Comparison of ENCODE assay signal across 23 cellular contexts in genomic region chr20:1964061-1964460, GRCh38. TPM values are rescaled to one million over a fixed set of nuclear protein-coding genes. Genes with fewer than 3 reads are reported as not detected.
"Had no signal": no experiment of that assay in that cellular context is flagged by ENCODE, and none has a peak within 500 bp of the region (broad histone marks: within the 10 kb centered on the region; RNA-seq: fewer than 3 reads in every experiment).

No MANE protein-coding gene starts in this region.

- H3K27me3 ChIP-seq: testis had no signal

- H3K4me3 ChIP-seq: testis had no signal

- H3K9me3 Mint-ChIP-seq: activated CD4-positive, alpha-beta T cell treated with anti-CD3 and anti-CD28 coated beads, Interleukin-2, amount 10 ng/mL, durations not matched to agents 24 days and 14 days; activated naive CD4-positive, alpha-beta T cell treated with anti-CD3 and anti-CD28 coated beads, Interleukin-2, amount 50 U/mL, for 72 hours; central memory CD8-positive, alpha-beta T cell; dendritic cell treated with granulocyte-macrophage colony-stimulating factor and Interleukin-4, amounts not matched to agents 40 ng/mL and 50 ng/mL, for 4 days; effector memory CD8-positive, alpha-beta T cell; neural crest cell; stimulated activated naive CD8-positive, alpha-beta T cell treated with anti-CD3 and anti-CD28 coated beads, Interleukin-15, amount 100 ng/mL, for 72 hours had no signal

- H3K9ac ChIP-seq: parathyroid adenoma had no signal

- H3K4me1 Mint-ChIP-seq: central memory CD8-positive, alpha-beta T cell had no signal

- H3K4me1 ChIP-seq: parathyroid adenoma had no signal

- H3K36me3 ChIP-seq: WERI-Rb-1 had no signal

- H3K9me3 ChIP-seq: testis had no signal

- H3K79me2 ChIP-seq: parathyroid adenoma had no signal

- ATAC-seq: effector memory CD8-positive, alpha-beta T cell; stimulated activated naive CD8-positive, alpha-beta T cell treated with anti-CD3 and anti-CD28 coated beads, Interleukin-15, amount 100 ng/mL, for 72 hours had no signal

- H3K4me3 Mint-ChIP-seq: activated CD4-positive, alpha-beta T cell treated with anti-CD3 and anti-CD28 coated beads, Interleukin-2, amount 10 ng/mL, durations not matched to agents 24 days and 14 days; brain; central memory CD8-positive, alpha-beta T cell; dendritic cell treated with granulocyte-macrophage colony-stimulating factor and Interleukin-4, amounts not matched to agents 40 ng/mL and 50 ng/mL, for 4 days; effector memory CD8-positive, alpha-beta T cell; neural crest cell; stimulated activated naive CD8-positive, alpha-beta T cell treated with anti-CD3 and anti-CD28 coated beads, Interleukin-15, amount 100 ng/mL, for 72 hours had no signal

- H3K36me3 Mint-ChIP-seq: activated naive CD4-positive, alpha-beta T cell treated with anti-CD3 and anti-CD28 coated beads, Interleukin-2, amount 50 U/mL, for 72 hours; brain had no signal

- H2AFZ ChIP-seq: parathyroid adenoma had no signal

- DNase-seq: activated CD4-positive, alpha-beta T cell treated with anti-CD3 and anti-CD28 coated beads, Interleukin-2, amount 10 ng/mL, durations not matched to agents 24 days and 14 days; activated T-cell treated with anti-CD3 and anti-CD28 coated beads for 4 hours; amniotic stem cell; effector memory CD8-positive, alpha-beta T cell; erythroblast; hippocampal formation; kidney glomerular epithelial cell; stimulated activated CD4-positive, alpha-beta T cell treated with anti-CD3 and anti-CD28 coated beads, Interleukin-4, amount 100 ng/mL, for 4 hours; stimulated activated naive CD8-positive, alpha-beta T cell treated with anti-CD3 and anti-CD28 coated beads, Interleukin-15, amount 100 ng/mL, for 72 hours; testis; WERI-Rb-1 had no signal

- H3K27ac ChIP-seq: parathyroid adenoma, testis had no signal

- H3K27ac Mint-ChIP-seq: activated CD4-positive, alpha-beta T cell treated with anti-CD3 and anti-CD28 coated beads, Interleukin-2, amount 10 ng/mL, durations not matched to agents 24 days and 14 days; activated naive CD4-positive, alpha-beta T cell treated with anti-CD3 and anti-CD28 coated beads, Interleukin-2, amount 50 U/mL, for 72 hours; dendritic cell treated with granulocyte-macrophage colony-stimulating factor and Interleukin-4, amounts not matched to agents 40 ng/mL and 50 ng/mL, for 4 days; effector memory CD8-positive, alpha-beta T cell had no signal

RNA-seq across cellular contexts. Expression of gene PDYN, which starts 29.8 kb away (rescaled TPM):
- total RNA-seq: activated CD4-positive, alpha-beta T cell treated with anti-CD3 and anti-CD28 coated beads, Interleukin-2, amount 10 ng/mL, durations not matched to agents 24 days and 14 days; activated CD8-positive, alpha-beta memory T cell treated with anti-CD3 and anti-CD28 coated beads for 36 hours; activated naive CD4-positive, alpha-beta T cell treated with anti-CD3 and anti-CD28 coated beads, Interleukin-2, amount 50 U/mL, for 72 hours; liver; mesenteric fat pad; renal cortical epithelial cell; skeletal muscle tissue; ureter had no signal
- polyA plus RNA-seq: liver had no signal
